ENCODE assay signal across 10 cellular contexts in genomic region chr17:29393451-29393850, GRCh38. TPM values are rescaled to one million over a fixed set of nuclear protein-coding genes. Genes with fewer than 3 reads are reported as not detected.
DNase-seq lines count a peak whose midpoint lies in the region; ATAC-seq and TF ChIP-seq lines count a peak whose summit lies in the region.
"Had no signal": no experiment of that assay in that cellular context is flagged by ENCODE, and none has a peak within 500 bp of the region (broad histone marks: within the 10 kb centered on the region; RNA-seq: fewer than 3 reads in every experiment).

No MANE protein-coding gene starts in this region.

- peaks cover 83% of the 10 kb centered on the region for H3K79me2 ChIP-seq in neural progenitor cell (ENCODE audit: low read depth)

- peak overlapping the region; percentile 11 for H3K9ac ChIP-seq in neural progenitor cell

- ATAC-seq in effector memory CD8-positive, alpha-beta T cell (replicated peaks), result no peak
- no peak for ATAC-seq in HG02885 (IDR thresholded peaks at IDR 0.05; ENCODE audit: poor library complexity, unreplicated experiment)

- H2AFZ ChIP-seq in neural progenitor cell (replicated peaks), result no peak overlapping the region

- H3K4me3 ChIP-seq in NB4 (ENCODE audit: low read depth, low read length) (peak overlapping the region; percentile 64), neural progenitor cell (no peak overlapping the region)
- H3K4me3 ChIP-seq: SJSA1 had no signal

- H3K27me3 Mint-ChIP-seq in effector memory CD8-positive, alpha-beta T cell, result no peaks in the 10 kb centered on the region
- peaks cover 8% of the 10 kb centered on the region for H3K27me3 Mint-ChIP-seq in neural progenitor cell (ENCODE audit: insufficient read depth, low read depth)
- H3K27me3 Mint-ChIP-seq in activated CD4-positive, alpha-beta memory T cell treated with anti-CD3 and anti-CD28 coated beads, Interleukin-2, amount 10 ng/mL, durations not matched to agents 7 days and 5 days, result no peaks in the 10 kb centered on the region

- H3K9me3 ChIP-seq in neural progenitor cell (ENCODE audit: low read depth), result no peaks in the 10 kb centered on the region
- H3K9me3 ChIP-seq: SJSA1 had no signal

- H3K4me1 Mint-ChIP-seq in effector memory CD8-positive, alpha-beta T cell (ENCODE audit: low read depth in 2 of 2), result peaks cover 32 to 53% of the 10 kb centered on the region in 2 donors
- H3K4me1 Mint-ChIP-seq in neural progenitor cell, result peaks cover 33% of the 10 kb centered on the region
- peaks cover 40% of the 10 kb centered on the region for H3K4me1 Mint-ChIP-seq in activated CD4-positive, alpha-beta memory T cell treated with anti-CD3 and anti-CD28 coated beads, Interleukin-2, amount 10 ng/mL, durations not matched to agents 7 days and 5 days

- no peaks in the 10 kb centered on the region for H3K9me3 Mint-ChIP-seq in effector memory CD8-positive, alpha-beta T cell
- no peaks in the 10 kb centered on the region for H3K9me3 Mint-ChIP-seq in neural progenitor cell
- no peaks in the 10 kb centered on the region for H3K9me3 Mint-ChIP-seq in activated CD4-positive, alpha-beta memory T cell treated with anti-CD3 and anti-CD28 coated beads, Interleukin-2, amount 10 ng/mL, durations not matched to agents 7 days and 5 days

- peaks cover 42% of the 10 kb centered on the region for H3K36me3 Mint-ChIP-seq in effector memory CD8-positive, alpha-beta T cell (ENCODE audit: insufficient read depth)
- H3K36me3 Mint-ChIP-seq in neural progenitor cell, result peaks cover 10% of the 10 kb centered on the region
- peaks cover 38% of the 10 kb centered on the region for H3K36me3 Mint-ChIP-seq in activated CD4-positive, alpha-beta memory T cell treated with anti-CD3 and anti-CD28 coated beads, Interleukin-2, amount 10 ng/mL, durations not matched to agents 7 days and 5 days (ENCODE audit: low read depth)

- peaks cover 70% of the 10 kb centered on the region for H4K20me1 ChIP-seq in neural progenitor cell (ENCODE audit: low read depth)

- TF ChIP-seq CTCF in NB4 (IDR thresholded peaks at IDR 0.05; ENCODE audit: low read depth, low read length), result no peak
- no peak for TF ChIP-seq CTCF in neural progenitor cell (IDR thresholded peaks at IDR 0.05)

- peaks cover 25% of the 10 kb centered on the region for H3K4me1 ChIP-seq in neural progenitor cell
- H3K4me1 ChIP-seq: SJSA1 had no signal

- peak; percentile 61 for DNase-seq in EH (ENCODE audit: low read depth)
- peak; percentile 52 for DNase-seq in NB4 (ENCODE audit: low read depth)
- DNase-seq in effector memory CD8-positive, alpha-beta T cell, result no peak
- DNase-seq in neural progenitor cell (ENCODE audit: low spot score), result no peak
- DNase-seq in activated CD4-positive, alpha-beta memory T cell treated with anti-CD3 and anti-CD28 coated beads, Interleukin-2, amount 10 ng/mL, durations not matched to agents 7 days and 5 days, result no peak
- no peak for DNase-seq in stimulated activated naive CD4-positive, alpha-beta T cell treated with Interleukin-2 at 50 U/mL for 16 hours (lab: John Stamatoyannopoulos, UW)
- no peak for DNase-seq in HuH-7 (ENCODE audit: low spot score)
- DNase-seq: activated naive CD4-positive, alpha-beta T cell treated with Interleukin-2 at 50 U/mL for 16 hours had no signal

- POLR2A ChIA-PET in activated CD4-positive, alpha-beta memory T cell treated with anti-CD3 and anti-CD28 coated beads, Interleukin-2, amount 10 ng/mL, durations not matched to agents 7 days and 5 days (lab: Charles Lee), result no interaction called here

- TF ChIP-seq POLR2A in NB4 (IDR thresholded peaks at IDR 0.05; ENCODE audit: extremely low read depth, insufficient read length), result no peak

- H3K27ac Mint-ChIP-seq in effector memory CD8-positive, alpha-beta T cell, result peak overlapping the region; percentile 32 to 82
- no peak overlapping the region for H3K27ac Mint-ChIP-seq in neural progenitor cell
- no peak overlapping the region for H3K27ac Mint-ChIP-seq in activated CD4-positive, alpha-beta memory T cell treated with anti-CD3 and anti-CD28 coated beads, Interleukin-2, amount 10 ng/mL, durations not matched to agents 7 days and 5 days

- no peak overlapping the region for H3K27ac ChIP-seq in neural progenitor cell
- H3K27ac ChIP-seq: SJSA1 had no signal

- H3K27me3 ChIP-seq in neural progenitor cell, result no peaks in the 10 kb centered on the region
- H3K27me3 ChIP-seq: SJSA1 had no signal

- H3K4me3 Mint-ChIP-seq in effector memory CD8-positive, alpha-beta T cell, result peak overlapping the region in 1 of 2 donors; percentile 94
- H3K4me3 Mint-ChIP-seq in neural progenitor cell, result no peak overlapping the region
- H3K4me3 Mint-ChIP-seq in activated CD4-positive, alpha-beta memory T cell treated with anti-CD3 and anti-CD28 coated beads, Interleukin-2, amount 10 ng/mL, durations not matched to agents 7 days and 5 days, result no peak overlapping the region

- H3K36me3 ChIP-seq in neural progenitor cell, result no peaks in the 10 kb centered on the region

- H3F3A ChIP-seq in neural progenitor cell (ENCODE audit: low read depth), result peaks cover 9% of the 10 kb centered on the region

- H3K4me2 ChIP-seq in neural progenitor cell, result peak overlapping the region; percentile 79

- CTCF ChIA-PET in activated CD4-positive, alpha-beta memory T cell treated with anti-CD3 and anti-CD28 coated beads, Interleukin-2, amount 10 ng/mL, durations not matched to agents 7 days and 5 days (lab: Charles Lee), result interaction anchor here (1.2 kb wide), 1 partner anchor 22 kb away, joined by 3 read pairs; no protein-coding TSS in a partner anchor

RNA-seq across cellular contexts. Expression of gene TAOK1, which starts 3.3 kb away (rescaled TPM):
- total RNA-seq in neural progenitor cell (ENCODE audit: low replicate concordance), result 83.9 and 125 TPM in 2 replicates
- total RNA-seq in activated CD4-positive, alpha-beta memory T cell treated with anti-CD3 and anti-CD28 coated beads, Interleukin-2, amount 10 ng/mL, durations not matched to agents 7 days and 5 days, result 10 to 100 TPM; 50.0 to 51.0 TPM

Comparison
In these comparisons a context has a peak if more than half of its experiments do, and no peak if none do; other contexts are left out.
1. DNase-seq: peak in EH (single experiment) and NB4 (single experiment); none in effector memory CD8-positive, alpha-beta T cell (0 of 3), neural progenitor cell (single experiment), activated CD4-positive, alpha-beta memory T cell treated with anti-CD3 and anti-CD28 coated beads, Interleukin-2, amount 10 ng/mL, durations not matched to agents 7 days and 5 days (single experiment), stimulated activated naive CD4-positive, alpha-beta T cell treated with Interleukin-2 at 50 U/mL for 16 hours (single experiment) and HuH-7 (single experiment).
2. H3K27ac Mint-ChIP-seq: peak in effector memory CD8-positive, alpha-beta T cell (2 of 2); none in neural progenitor cell (single experiment) and activated CD4-positive, alpha-beta memory T cell treated with anti-CD3 and anti-CD28 coated beads, Interleukin-2, amount 10 ng/mL, durations not matched to agents 7 days and 5 days (single experiment).